In genomic region chr1:179251675-179252074, GRCh38 we compare ENCODE assay signal across 8 cellular contexts. TPM values are rescaled to one million over a fixed set of nuclear protein-coding genes. Genes with fewer than 3 reads are reported as not detected.
DNase-seq lines count a peak whose midpoint lies in the region; ATAC-seq and TF ChIP-seq lines count a peak whose summit lies in the region.

No MANE protein-coding gene starts in this region.

- TF ChIP-seq CTCF in Peyer's patch (IDR thresholded peaks at IDR 0.05) (peak in 4 of 6 experiments; percentile 20 to 82 (median 74)), testis (IDR thresholded peaks at IDR 0.05) (peak in 2 of 3 experiments; percentile 13 to 40)

- ATAC-seq in GM19467 (IDR thresholded peaks at IDR 0.05; ENCODE audit: unreplicated experiment) (no peak), aorta (ENCODE audit: low FRiP score) (no peak)

- peak; percentile 13 to 21 for DNase-seq in SHP77 (lab: John Stamatoyannopoulos, UW)
- DNase-seq in SHP77 treated with DMSO at 0.1 percent for 48 hours (lab: John Stamatoyannopoulos, UW), result no peak
- no peak for DNase-seq in Peyer's patch
- DNase-seq in globus pallidus (ENCODE audit: low spot score), result peak; percentile 45
- no peak for DNase-seq in testis
- no peak for DNase-seq in GM19238 (ENCODE audit: insufficient read length, low spot score)
- no peak for DNase-seq in aorta

- H3K27ac ChIP-seq in Peyer's patch (no peak overlapping the region), testis (no peak overlapping the region), aorta (ENCODE audit: low read depth in 1 of 2, low read length in 2 of 2) (no peak overlapping the region)

- H3K4me3 ChIP-seq in Peyer's patch (no peak overlapping the region), testis (no peak overlapping the region), aorta (ENCODE audit: low read length in 2 of 2) (no peak overlapping the region)

- WGBS in testis, 2 donors, result 15 to 34% methylated on average over 1 of the region's 1 CpG
- 0 to 31% methylated on average over 1 of the region's 1 CpG for WGBS in aorta, 2 donors

- H3K9me3 ChIP-seq in Peyer's patch (no peaks in the 10 kb centered on the region), testis (no peaks in the 10 kb centered on the region), aorta (ENCODE audit: control insufficient read depth, low read length) (no peaks in the 10 kb centered on the region)

- no peak for TF ChIP-seq POLR2A in Peyer's patch (IDR thresholded peaks at IDR 0.05)
- TF ChIP-seq POLR2A in testis (IDR thresholded peaks at IDR 0.05), result no peak

- H3K27me3 ChIP-seq in Peyer's patch (no peaks in the 10 kb centered on the region), testis (no peaks in the 10 kb centered on the region), aorta (ENCODE audit: control insufficient read depth in 1 of 2, insufficient read depth in 2 of 2, low read length in 1 of 2) (no peaks in the 10 kb centered on the region)

- intact Hi-C loops in testis (cut with DNase I; ENCODE audit: low total_unique reads) (no loop called here), aorta (cut with DNase I) (loop anchor here in 1 of 2 donors (10.0 kb wide), 1 partner anchor 123 kb away; no protein-coding TSS in a partner anchor)

- H3K4me1 ChIP-seq in Peyer's patch (no peaks in the 10 kb centered on the region), testis (peaks cover 4% of the 10 kb centered on the region), aorta (ENCODE audit: control insufficient read depth in 1 of 2, insufficient read depth in 2 of 2, low read length in 2 of 2) (no peaks in the 10 kb centered on the region)

- H3K36me3 ChIP-seq in Peyer's patch (no peaks in the 10 kb centered on the region), testis (ENCODE audit: low read depth, missing control alignments) (no peaks in the 10 kb centered on the region), aorta (ENCODE audit: control insufficient read depth in 1 of 2, insufficient read depth in 2 of 2, low read length in 1 of 2) (no peaks in the 10 kb centered on the region)

RNA-seq across cellular contexts. Expression of gene ABL2, which starts 22.2 kb away (rescaled TPM):
- total RNA-seq in Peyer's patch, result 10 to 100 TPM in 3 of 4 donors, 1 to 10 TPM in 1; 9.6 to 25.6 (median 12.1) TPM
- 10 to 100 TPM; 21.9 to 22.9 TPM for total RNA-seq in testis
- polyA plus RNA-seq in testis (ENCODE audit: insufficient read depth, low read depth, low replicate concordance), result 12.4 TPM
- 10 to 100 TPM; 57.0 to 58.5 TPM for total RNA-seq in aorta
- polyA plus RNA-seq in aorta, result 1 to 10 TPM; 2.4 to 5.4 TPM

RNA-seq across cellular contexts. Expression of gene SOAT1, which starts 41.9 kb away (rescaled TPM):
- total RNA-seq in Peyer's patch, result 10 to 100 TPM in 2 of 4 donors, 1 to 10 TPM in 2; 7.5 to 12.4 (median 10.4) TPM
- total RNA-seq in testis, result 10 to 100 TPM; 24.1 to 25.5 TPM
- polyA plus RNA-seq in testis (ENCODE audit: insufficient read depth, low read depth, low replicate concordance), result 22.5 TPM
- total RNA-seq in aorta, result 10 to 100 TPM; 38.6 to 42.7 TPM
- 1 to 10 TPM; 6.0 to 6.7 TPM for polyA plus RNA-seq in aorta

Comparison
In these comparisons a context has a peak if more than half of its experiments do, and no peak if none do; other contexts are left out.
1. DNase-seq: peak in SHP77 (2 of 2) and globus pallidus (single experiment); none in SHP77 treated with DMSO at 0.1 percent for 48 hours (single experiment), Peyer's patch (0 of 3), testis (single experiment), GM19238 (single experiment) and aorta (0 of 2).